In genomic region chr11:2898366-2899079, GRCh38 we compare ENCODE assay signal across 1 cellular context.
A peak's percentile ranks its signal among the peaks of the same experiment; 100 is the strongest.
TF ChIP-seq lines count a peak whose summit lies in the region.

No MANE protein-coding gene starts in this region.

TF ChIP-seq in K562, 482 proteins besides CTCF, POLR2A, EP300 and RAD21 (continued from another document and continues in another):
- no peak for TF ChIP-seq POLR3G (IDR thresholded peaks at IDR 0.05; ENCODE audit: extremely low read depth, insufficient read length, insufficient replicate concordance)
- no peak for TF ChIP-seq RNF219 (CRISPR knock-in tag; IDR thresholded peaks at IDR 0.05)
- TF ChIP-seq ZNF140 (CRISPR knock-in tag; IDR thresholded peaks at IDR 0.05): no peak
- no peak for TF ChIP-seq PPARD (CRISPR knock-in tag; IDR thresholded peaks at IDR 0.05)
- no peak for TF ChIP-seq IFI16 (CRISPR knock-in tag; IDR thresholded peaks at IDR 0.05)
- TF ChIP-seq FUS (optimal IDR thresholded peaks at IDR 0.05; ENCODE audit: low read depth, low read length): no peak
- no peak for TF ChIP-seq ZNF347 (CRISPR knock-in tag; IDR thresholded peaks at IDR 0.05; ENCODE audit: low read depth)
- no peak for TF ChIP-seq PCBP2 (IDR thresholded peaks at IDR 0.05; ENCODE audit: low read depth, low read length, poor library complexity, severe bottlenecking)
- no peak for TF ChIP-seq MCM3 (IDR thresholded peaks at IDR 0.05)
- no peak for TF ChIP-seq CAMTA2 (CRISPR knock-in tag; conservative IDR thresholded peaks at IDR 0.05)
- TF ChIP-seq RFX5 (IDR thresholded peaks at IDR 0.05; ENCODE audit: low read depth, low read length): no peak
- no peak for TF ChIP-seq ZBTB7A (IDR thresholded peaks at IDR 0.05; ENCODE audit: borderline replicate concordance, control insufficient read depth, low read depth, low read length)
- TF ChIP-seq HBP1 (CRISPR knock-in tag; IDR thresholded peaks at IDR 0.05): no peak
- TF ChIP-seq PATZ1 (CRISPR knock-in tag; IDR thresholded peaks at IDR 0.05; ENCODE audit: borderline replicate concordance): no peak
- no peak for TF ChIP-seq MEF2D (tag; conservative IDR thresholded peaks at IDR 0.05; ENCODE audit: low read depth)
- no peak for TF ChIP-seq GATA2 (CRISPR knock-in tag; IDR thresholded peaks at IDR 0.05)
- TF ChIP-seq RUNX1 (IDR thresholded peaks at IDR 0.05; ENCODE audit: low read depth): no peak
- no peak for TF ChIP-seq SRSF1 (IDR thresholded peaks at IDR 0.05; ENCODE audit: low read depth, low read length)
- no peak for TF ChIP-seq ZNF121 (CRISPR knock-in tag; conservative IDR thresholded peaks at IDR 0.05)
- no peak for TF ChIP-seq HES1 (IDR thresholded peaks at IDR 0.05; ENCODE audit: low read depth)
- no peak for TF ChIP-seq ZNF280B (CRISPR knock-in tag; IDR thresholded peaks at IDR 0.05)
- no peak for TF ChIP-seq ZNF780A (CRISPR knock-in tag; IDR thresholded peaks at IDR 0.05)
- no peak; a peak in 1 of 3 replicates for TF ChIP-seq CBX3 (IDR thresholded peaks at IDR 0.05; ENCODE audit: borderline replicate concordance in 1 of 2, low read length in 2 of 2)
- TF ChIP-seq XRCC5 (IDR thresholded peaks at IDR 0.05; ENCODE audit: low read depth, low read length): no peak
- TF ChIP-seq NR1H2 (CRISPR knock-in tag; IDR thresholded peaks at IDR 0.05): no peak
- TF ChIP-seq SETDB1 (IDR thresholded peaks at IDR 0.05; ENCODE audit: low read length): no peak
- TF ChIP-seq ARID4B (CRISPR knock-in tag; IDR thresholded peaks at IDR 0.05): no peak
- peak; percentile 93 for TF ChIP-seq ZKSCAN1 (IDR thresholded peaks at IDR 0.05; ENCODE audit: low read depth, low read length)
- TF ChIP-seq ZNF354B (CRISPR knock-in tag; IDR thresholded peaks at IDR 0.05): no peak
- TF ChIP-seq RBM14 (IDR thresholded peaks at IDR 0.05; ENCODE audit: borderline replicate concordance, insufficient read depth, low read depth, low read length): no peak
- no peak for TF ChIP-seq NFATC3 (IDR thresholded peaks at IDR 0.05)
- TF ChIP-seq ELF1 (tag; IDR thresholded peaks at IDR 0.05): no peak
- TF ChIP-seq MTF1 (CRISPR knock-in tag; IDR thresholded peaks at IDR 0.05; ENCODE audit: borderline replicate concordance): no peak
- TF ChIP-seq ZC3H8 (IDR thresholded peaks at IDR 0.05): no peak
- no peak for TF ChIP-seq THRB (CRISPR knock-in tag; conservative IDR thresholded peaks at IDR 0.05)
- TF ChIP-seq MEF2A (IDR thresholded peaks at IDR 0.05; ENCODE audit: control insufficient read depth, low read depth, low read length): no peak
- TF ChIP-seq RBBP5 (IDR thresholded peaks at IDR 0.05; ENCODE audit: borderline replicate concordance, insufficient read depth, low read length, poor library complexity, severe bottlenecking): no peak
- TF ChIP-seq RBFOX2 (IDR thresholded peaks at IDR 0.05; ENCODE audit: low read depth, low read length): no peak
- TF ChIP-seq PCBP1 (IDR thresholded peaks at IDR 0.05; ENCODE audit: low read depth, low read length, poor library complexity, severe bottlenecking): no peak
- TF ChIP-seq ZNF583 (CRISPR knock-in tag; IDR thresholded peaks at IDR 0.05): peak; percentile 74; the same call in 1 of the 2 replicates
- TF ChIP-seq ZKSCAN3 (CRISPR knock-in tag; IDR thresholded peaks at IDR 0.05): no peak
- no peak for TF ChIP-seq ZNF184 (CRISPR knock-in tag; IDR thresholded peaks at IDR 0.05)
- TF ChIP-seq BDP1 (IDR thresholded peaks at IDR 0.05; ENCODE audit: insufficient read depth, insufficient read length): no peak
- no peak for TF ChIP-seq HMG20B (CRISPR knock-in tag; IDR thresholded peaks at IDR 0.05)
- TF ChIP-seq DIDO1 (tag; IDR thresholded peaks at IDR 0.05; ENCODE audit: low read depth): no peak
- peak; percentile 64 for TF ChIP-seq ARID1B (IDR thresholded peaks at IDR 0.05)
- TF ChIP-seq TAL1 (IDR thresholded peaks at IDR 0.05): no peak
- no peak for TF ChIP-seq STAT5B (CRISPR knock-in tag; IDR thresholded peaks at IDR 0.05)
- TF ChIP-seq CREBBP (IDR thresholded peaks at IDR 0.05; ENCODE audit: low read depth, low read length): no peak
- TF ChIP-seq GABPB1 (CRISPR knock-in tag; IDR thresholded peaks at IDR 0.05): peak; percentile 60; the same call in 1 of the 2 replicates
- 0 out of 2 replicates have a peak, but pooled peaks have one; percentile 50 for TF ChIP-seq GABPA (tag; conservative IDR thresholded peaks at IDR 0.05; ENCODE audit: low read depth)
- no peak for TF ChIP-seq CHCHD3 (CRISPR knock-in tag; IDR thresholded peaks at IDR 0.05)
- TF ChIP-seq KHSRP (IDR thresholded peaks at IDR 0.05): no peak
- TF ChIP-seq RFX7 (CRISPR knock-in tag; IDR thresholded peaks at IDR 0.05): no peak
- TF ChIP-seq HDAC2 (IDR thresholded peaks at IDR 0.05): peak; percentile 55; the same call in 1 of the 2 replicates
- no peak for TF ChIP-seq STAT5A (IDR thresholded peaks at IDR 0.05; ENCODE audit: borderline replicate concordance, low read length)
